In genomic region chr12:46965137-46965536, GRCh38 we compare ENCODE assay signal across 19 cellular contexts.
DNase-seq lines count a peak whose midpoint lies in the region; ATAC-seq, FAIRE-seq and TF ChIP-seq lines count a peak whose summit lies in the region.
"Had no signal": no experiment of that assay in that cellular context is flagged by ENCODE, and none has a peak within 500 bp of the region (broad histone marks: within the 10 kb centered on the region; RNA-seq: fewer than 3 reads in every experiment).

No MANE protein-coding gene starts in this region.

- POLR2A ChIA-PET in endothelial cell of umbilical vein (lab: Charles Lee): no interaction called here

- peaks cover 10% of the 10 kb centered on the region for H3K4me1 ChIP-seq in endothelial cell of umbilical vein (ENCODE audit: control insufficient read depth, extremely low read depth, insufficient read depth, low read length)
- H3K4me1 ChIP-seq: uterus had no signal

- H3K27ac ChIP-seq in endothelial cell of umbilical vein (ENCODE audit: insufficient read depth, low read depth, low read length) (no peak overlapping the region), WERI-Rb-1 (no peak overlapping the region)

- peak overlapping the region; percentile 93 for H3K27ac Mint-ChIP-seq in mesothelial cell of epicardium
- H3K27ac Mint-ChIP-seq in effector memory CD8-positive, alpha-beta T cell: no peak overlapping the region
- H3K27ac Mint-ChIP-seq: CD4-positive, alpha-beta memory T cell; dendritic cell treated with granulocyte-macrophage colony-stimulating factor and Interleukin-4, amounts not matched to agents 40 ng/mL and 50 ng/mL, for 4 days; naive B cell had no signal

- TF ChIP-seq POLR2A in endothelial cell of umbilical vein (IDR thresholded peaks at IDR 0.05; ENCODE audit: low read depth, low read length): no peak

- H3K36me3 ChIP-seq in endothelial cell of umbilical vein (ENCODE audit: control insufficient read depth in 2 of 2, extremely low read depth in 1 of 2, insufficient read depth in 2 of 2, low read length in 2 of 2): no peaks in the 10 kb centered on the region
- no peaks in the 10 kb centered on the region for H3K36me3 ChIP-seq in WERI-Rb-1
- H3K36me3 ChIP-seq: uterus had no signal

- H3K36me3 Mint-ChIP-seq in mesothelial cell of epicardium: no peaks in the 10 kb centered on the region
- H3K36me3 Mint-ChIP-seq in effector memory CD8-positive, alpha-beta T cell (ENCODE audit: insufficient read depth): no peaks in the 10 kb centered on the region
- H3K36me3 Mint-ChIP-seq: CD4-positive, alpha-beta memory T cell; naive B cell had no signal

- no peaks in the 10 kb centered on the region for H3K9me3 ChIP-seq in endothelial cell of umbilical vein (replicated peaks; ENCODE audit: control insufficient read depth, insufficient read depth, low read length)
- H3K9me3 ChIP-seq in WERI-Rb-1 (ENCODE audit: severe bottlenecking): no peaks in the 10 kb centered on the region
- H3K9me3 ChIP-seq: uterus had no signal

- no peak for FAIRE-seq in endothelial cell of umbilical vein (lab: Jason Lieb, UNC)

- H3K27me3 ChIP-seq in endothelial cell of umbilical vein (ENCODE audit: control insufficient read depth in 2 of 2, insufficient read depth in 2 of 2, low read length in 2 of 2) (no peaks in the 10 kb centered on the region), WERI-Rb-1 (ENCODE audit: insufficient read depth, low read depth, severe bottlenecking) (peaks cover 22% of the 10 kb centered on the region)
- H3K27me3 ChIP-seq: uterus had no signal

- H3K9me1 ChIP-seq in endothelial cell of umbilical vein (replicated peaks; ENCODE audit: control insufficient read depth, extremely low read depth, insufficient read depth, low read length): no peaks in the 10 kb centered on the region

- CTCF ChIA-PET in endothelial cell of umbilical vein (lab: Charles Lee): interaction anchor here (0.9 to 3.4 kb wide), 7 partner anchors 9 to 840 kb away, joined by 3 to 11 read pairs (median 9); no protein-coding TSS in a partner anchor

- H3K4me3 Mint-ChIP-seq in mesothelial cell of epicardium: no peak overlapping the region
- H3K4me3 Mint-ChIP-seq in effector memory CD8-positive, alpha-beta T cell: no peak overlapping the region
- H3K4me3 Mint-ChIP-seq: CD4-positive, alpha-beta memory T cell; dendritic cell treated with granulocyte-macrophage colony-stimulating factor and Interleukin-4, amounts not matched to agents 40 ng/mL and 50 ng/mL, for 4 days; naive B cell had no signal

- DNase-seq in A172 (ENCODE audit: low spot score) (peak; percentile 32), NCI-H460 (ENCODE audit: extremely low read depth, low read depth) (peak; percentile 19), endothelial cell of umbilical vein (ENCODE audit: low read depth, low spot score) (no peak), mesothelial cell of epicardium (ENCODE audit: low spot score in 2 of 2, unreplicated experiment in 2 of 2) (no peak), NCI-H748 treated with DMSO at 0.1 percent for 48 hours (lab: John Stamatoyannopoulos, UW) (no peak), WERI-Rb-1 (no peak), GM19240 (ENCODE audit: insufficient read length, low spot score) (no peak)
- no peak for DNase-seq in effector memory CD8-positive, alpha-beta T cell
- DNase-seq: activated CD8-positive, alpha-beta memory T cell treated with anti-CD3 and anti-CD28 coated beads, Interleukin-2, amount 50 U/mL, for 4 hours; activated gamma-delta T cell treated with Interleukin-2 at 50 U/mL for 16 hours; aorta; CD4-positive, alpha-beta memory T cell; left colon; naive B cell; SHP77 treated with DMSO at 0.1 percent for 48 hours; stimulated activated CD4-positive, alpha-beta T cell treated with anti-CD3 and anti-CD28 coated beads, Interleukin-15, amount 100 ng/mL, for 24 hours; stimulated activated naive CD8-positive, alpha-beta T cell treated with anti-CD3 and anti-CD28 coated beads, Interleukin-15, Interleukin-2, amounts not matched to agents 100 U/mL and 50 U/mL, for 24 hours; uterus had no signal

- no peaks in the 10 kb centered on the region for H4K20me1 ChIP-seq in endothelial cell of umbilical vein (replicated peaks; ENCODE audit: control insufficient read depth, extremely low read depth, insufficient read depth, low read length)

- no peaks in the 10 kb centered on the region for H3K9me3 Mint-ChIP-seq in mesothelial cell of epicardium
- no peaks in the 10 kb centered on the region for H3K9me3 Mint-ChIP-seq in effector memory CD8-positive, alpha-beta T cell
- H3K9me3 Mint-ChIP-seq: CD4-positive, alpha-beta memory T cell; dendritic cell treated with granulocyte-macrophage colony-stimulating factor and Interleukin-4, amounts not matched to agents 40 ng/mL and 50 ng/mL, for 4 days; naive B cell had no signal

- H3K4me2 ChIP-seq in endothelial cell of umbilical vein (ENCODE audit: insufficient read depth, low read length): peak overlapping the region; percentile 63

- H2AFZ ChIP-seq in endothelial cell of umbilical vein (ENCODE audit: low read depth, low read length): no peak overlapping the region

- no peak overlapping the region for H3K9ac ChIP-seq in endothelial cell of umbilical vein (replicated peaks; ENCODE audit: extremely low read depth, insufficient read depth, low read length)

- ATAC-seq in effector memory CD8-positive, alpha-beta T cell (replicated peaks): no peak
- ATAC-seq: left colon; stimulated activated naive CD8-positive, alpha-beta T cell treated with anti-CD3 and anti-CD28 coated beads, Interleukin-15, Interleukin-2, amounts not matched to agents 100 U/mL and 50 U/mL, for 24 hours had no signal

- BruUV-seq in endothelial cell of umbilical vein (replicated peaks; lab: Mats Ljungman, UMichigan): no TSS peak

- no peak overlapping the region for H3K4me3 ChIP-seq in endothelial cell of umbilical vein (replicated peaks in 1 of 3; ENCODE audit: insufficient read depth in 1 of 3, low read depth in 1 of 3, low read length in 3 of 3)
- H3K4me3 ChIP-seq in WERI-Rb-1 (ENCODE audit: low read depth, low read length): no peak overlapping the region
- H3K4me3 ChIP-seq: uterus had no signal

- no peaks in the 10 kb centered on the region for H3K79me2 ChIP-seq in endothelial cell of umbilical vein (ENCODE audit: control insufficient read depth, insufficient read depth, low read length)

- no peaks in the 10 kb centered on the region for H3K27me3 Mint-ChIP-seq in mesothelial cell of epicardium (ENCODE audit: low read depth)
- H3K27me3 Mint-ChIP-seq in effector memory CD8-positive, alpha-beta T cell: peaks cover 35 to 68% of the 10 kb centered on the region in 2 donors
- H3K27me3 Mint-ChIP-seq: dendritic cell treated with granulocyte-macrophage colony-stimulating factor and Interleukin-4, amounts not matched to agents 40 ng/mL and 50 ng/mL, for 4 days had no signal

- TF ChIP-seq CTCF in endothelial cell of umbilical vein (IDR thresholded peaks at IDR 0.05; ENCODE audit: extremely low read depth in 1 of 2, insufficient read depth in 1 of 2, low read depth in 1 of 2, low read length in 2 of 2) (no peak), mesothelial cell of epicardium (IDR thresholded peaks at IDR 0.05; ENCODE audit: unreplicated experiment) (no peak), WERI-Rb-1 (IDR thresholded peaks at IDR 0.05; ENCODE audit: low read depth, low read length) (no peak)

- intact Hi-C loops in endothelial cell of umbilical vein (cut with micrococcal nuclease): no loop called here

- dilution Hi-C loops in endothelial cell of umbilical vein (cut with MboI; ENCODE audit: extremely low pct_ligation_motif_present, low sequenced_read_pairs): no loop called here

- H3K4me1 Mint-ChIP-seq in mesothelial cell of epicardium: peaks cover 26% of the 10 kb centered on the region
- no peaks in the 10 kb centered on the region for H3K4me1 Mint-ChIP-seq in effector memory CD8-positive, alpha-beta T cell (ENCODE audit: low read depth in 2 of 2)
- H3K4me1 Mint-ChIP-seq: CD4-positive, alpha-beta memory T cell; naive B cell had no signal

TF ChIP-seq in endothelial cell of umbilical vein, 7 proteins besides CTCF, POLR2A, EP300 and RAD21:
- no peak for TF ChIP-seq EZH2 (IDR thresholded peaks at IDR 0.05; ENCODE audit: borderline replicate concordance, low read depth, low read length, severe bottlenecking)
- no peak for TF ChIP-seq JUN (IDR thresholded peaks at IDR 0.05; ENCODE audit: borderline replicate concordance, insufficient read depth, insufficient read length, low read depth)
- TF ChIP-seq FOS (IDR thresholded peaks at IDR 0.05; ENCODE audit: borderline replicate concordance, insufficient read depth, low read length): no peak
- TF ChIP-seq MAX (IDR thresholded peaks at IDR 0.05; ENCODE audit: insufficient read depth, insufficient read length): no peak
- no peak for TF ChIP-seq POLR2AphosphoS5 (IDR thresholded peaks at IDR 0.05; ENCODE audit: insufficient read depth, low read depth, low read length)
- TF ChIP-seq GATA2 (IDR thresholded peaks at IDR 0.05; ENCODE audit: insufficient read depth, insufficient read length, low read depth, low read length): no peak
- no peak for TF ChIP-seq MYC (IDR thresholded peaks at IDR 0.05; ENCODE audit: low read depth, low read length)

Comparison
In these comparisons a context has a peak if more than half of its experiments do, and no peak if none do; other contexts are left out.
1. DNase-seq: peak in A172 (single experiment) and NCI-H460 (single experiment); none in endothelial cell of umbilical vein (single experiment), mesothelial cell of epicardium (0 of 2), NCI-H748 treated with DMSO at 0.1 percent for 48 hours (single experiment), WERI-Rb-1 (single experiment), GM19240 (single experiment) and effector memory CD8-positive, alpha-beta T cell (0 of 3).